Comparison of ENCODE assay signal across 31 cellular contexts in genomic region chr2:52128081-52128480, GRCh38.
DNase-seq lines count a peak whose midpoint lies in the region; ATAC-seq, FAIRE-seq and TF ChIP-seq lines count a peak whose summit lies in the region.
"Had no signal": no experiment of that assay in that cellular context is flagged by ENCODE, and none has a peak within 500 bp of the region (broad histone marks: within the 10 kb centered on the region; RNA-seq: fewer than 3 reads in every experiment).

No MANE protein-coding gene starts in this region.

- H3K79me2 ChIP-seq in ACC112 (ENCODE audit: control insufficient read depth, insufficient read depth, low read length, unreplicated experiment) (no peaks in the 10 kb centered on the region), mesendoderm (ENCODE audit: control insufficient read depth, insufficient read depth, low read length) (no peaks in the 10 kb centered on the region)

- peak overlapping the region; percentile 47 for H2AFZ ChIP-seq in ACC112 (ENCODE audit: low read length, unreplicated experiment)

- no peak overlapping the region for H3K18ac ChIP-seq in mesendoderm (ENCODE audit: low read length)

- in situ Hi-C loops in brain microvascular endothelial cell (cut with HindIII; ENCODE audit: low pct_ligation_motif_present, low sequenced_read_pairs) = no loop called here

- TF ChIP-seq CTCF in brain microvascular endothelial cell (IDR thresholded peaks at IDR 0.05; ENCODE audit: low read depth, low read length, missing control alignments) = no peak
- no peak for TF ChIP-seq CTCF in pancreas (IDR thresholded peaks at IDR 0.05)
- TF ChIP-seq CTCF in psoas muscle (IDR thresholded peaks at IDR 0.05) = no peak

- no peak overlapping the region for H3K4ac ChIP-seq in mesendoderm (ENCODE audit: low read depth, low read length)

- H3K9me3 ChIP-seq in pancreas (no peaks in the 10 kb centered on the region), psoas muscle (no peaks in the 10 kb centered on the region)

- H3K4me1 ChIP-seq in ACC112 (ENCODE audit: control insufficient read depth, insufficient read depth, low read length, unreplicated experiment) (peaks cover under 1% of the 10 kb centered on the region), mesendoderm (ENCODE audit: control insufficient read depth, low read depth, low read length) (no peaks in the 10 kb centered on the region), pancreas (no peaks in the 10 kb centered on the region), psoas muscle (no peaks in the 10 kb centered on the region)

- H3K27ac ChIP-seq in ACC112 (ENCODE audit: low read depth, low read length) (0 out of 2 replicates have a peak overlapping the region, but pooled peaks have one; percentile 4), brain microvascular endothelial cell (peak overlapping the region; percentile 36), mesendoderm (ENCODE audit: low read depth, low read length) (no peak overlapping the region), pancreas (no peak overlapping the region), psoas muscle (no peak overlapping the region)
- H3K27ac ChIP-seq: 22Rv1, C4-2B, VCaP had no signal

- H2AK5ac ChIP-seq in mesendoderm (ENCODE audit: low read length) = no peak overlapping the region

- DNase-seq in MV-4-11 (lab: John Stamatoyannopoulos, UW) (peak; percentile 65), brain microvascular endothelial cell (peak; percentile 20), mesendoderm (no peak), activated gamma-delta T cell treated with Interleukin-2 at 50 U/mL for 16 hours (no peak), 8988T (no peak), pancreas (no peak), psoas muscle (no peak)
- DNase-seq: activated CD4-positive, alpha-beta T cell treated with anti-CD3 and anti-CD28 coated beads for 48 hours; activated T-cell treated with anti-CD3 and anti-CD28 coated beads for 4 hours; amniotic stem cell; effector memory CD4-positive, alpha-beta T cell; islet precursor cell; left ventricle myocardium superior; NCI-H2029; NCI-H524 treated with DMSO at 0.1 percent for 48 hours; NK-92 treated with Interleukin-12 subunit alpha and Interleukin-12 subunit beta, amount 100 ng/mL, for 24 hours; nucleus accumbens; SHP77; stimulated activated CD4-positive, alpha-beta T cell treated with anti-CD3 and anti-CD28 coated beads, Interleukin-15, amount 100 ng/mL, for 24 hours; stimulated activated CD4-positive, alpha-beta T cell treated with anti-CD3 and anti-CD28 coated beads, Interleukin-4, amount 100 ng/mL, for 4 hours; substantia nigra; trophoblast cell had no signal

- no peak overlapping the region for H3K4me3 ChIP-seq in ACC112 (ENCODE audit: low read depth, low read length)
- no peak overlapping the region for H3K4me3 ChIP-seq in brain microvascular endothelial cell (ENCODE audit: low read depth, low read length)
- no peak overlapping the region for H3K4me3 ChIP-seq in mesendoderm (ENCODE audit: low read length)
- no peak overlapping the region for H3K4me3 ChIP-seq in pancreas
- no peak overlapping the region for H3K4me3 ChIP-seq in psoas muscle

- H3K79me1 ChIP-seq in mesendoderm (ENCODE audit: low read length) = no peaks in the 10 kb centered on the region

- ATAC-seq in pancreas = no peak
- ATAC-seq in psoas muscle = no peak
- ATAC-seq: left ventricle myocardium superior; Panc1; stimulated activated effector memory CD8-positive, alpha-beta T cell treated with anti-CD3 and anti-CD28 coated beads, Interleukin-12 subunit alpha, Interleukin-12 subunit beta, amount 100 ng/mL, for 72 hours had no signal

- H3K4me2 ChIP-seq in mesendoderm (ENCODE audit: low read length) = no peak overlapping the region

- H3K36me3 ChIP-seq in ACC112 (ENCODE audit: insufficient read depth, low read length) (no peaks in the 10 kb centered on the region), brain microvascular endothelial cell (replicated peaks) (no peaks in the 10 kb centered on the region), mesendoderm (ENCODE audit: control insufficient read depth, insufficient read depth, low read length) (no peaks in the 10 kb centered on the region), pancreas (no peaks in the 10 kb centered on the region), psoas muscle (ENCODE audit: insufficient read depth in 1 of 2, low read depth in 1 of 2) (no peaks in the 10 kb centered on the region)

- H3K23ac ChIP-seq in mesendoderm (ENCODE audit: low read length) = no peak overlapping the region

- H3K56ac ChIP-seq in mesendoderm (ENCODE audit: low read length) = no peak overlapping the region

- no CpG with 5 or more reads among the region's 3 CpGs for WGBS in mesendoderm (ENCODE audit: extremely low coverage, insufficient coverage, low lambda C conversion rate)
- 56 to 75% methylated on average over 3 of the region's 3 CpGs for WGBS in pancreas, 2 donors
- 54 to 61% (median 59%) methylated on average over 3 of the region's 3 CpGs for WGBS in psoas muscle, 3 donors

- H4K8ac ChIP-seq in mesendoderm (ENCODE audit: low read depth, low read length) = no peak overlapping the region

- no peak overlapping the region for H4K5ac ChIP-seq in mesendoderm (ENCODE audit: low read length)

- H3K27me3 ChIP-seq in ACC112 (ENCODE audit: insufficient read depth, low read length) (no peaks in the 10 kb centered on the region), brain microvascular endothelial cell (replicated peaks) (no peaks in the 10 kb centered on the region), mesendoderm (ENCODE audit: insufficient read depth, low read length, poor library complexity) (no peaks in the 10 kb centered on the region), pancreas (no peaks in the 10 kb centered on the region), psoas muscle (ENCODE audit: insufficient read depth in 3 of 3, low read length in 2 of 3) (no peaks in the 10 kb centered on the region)

- no peak for FAIRE-seq in pancreas (lab: Jason Lieb, UNC)
- FAIRE-seq: bronchial epithelial cell, colon, G401.6 had no signal

- H2BK120ac ChIP-seq in mesendoderm (ENCODE audit: low read depth, low read length) = no peak overlapping the region

- H2BK15ac ChIP-seq in mesendoderm (replicated peaks; ENCODE audit: low read depth) = peak overlapping the region; percentile 25

- intact Hi-C loops in pancreas (cut with DNase I) = no loop called here
- intact Hi-C loops in psoas muscle (cut with DNase I) = no loop called here

- no peak overlapping the region for H3K9ac ChIP-seq in mesendoderm (ENCODE audit: low read length)

- H2BK5ac ChIP-seq in mesendoderm (ENCODE audit: low read length) = no peak overlapping the region

Comparison
In these comparisons a context has a peak if more than half of its experiments do, and no peak if none do; other contexts are left out.
1. H3K27ac ChIP-seq: peak in ACC112 (single experiment) and brain microvascular endothelial cell (single experiment); none in mesendoderm (single experiment), pancreas (0 of 4) and psoas muscle (single experiment).
2. DNase-seq: peak in MV-4-11 (single experiment) and brain microvascular endothelial cell (single experiment); none in mesendoderm (single experiment), activated gamma-delta T cell treated with Interleukin-2 at 50 U/mL for 16 hours (single experiment), 8988T (single experiment), pancreas (0 of 6) and psoas muscle (0 of 2).